6 cellular contexts compared by ENCODE assay signal in genomic region chr2:7967707-7968106, GRCh38.
"Had no signal": no experiment of that assay in that cellular context is flagged by ENCODE, and none has a peak within 500 bp of the region (broad histone marks: within the 10 kb centered on the region; RNA-seq: fewer than 3 reads in every experiment).

No MANE protein-coding gene starts in this region.

- H3K27ac Mint-ChIP-seq: IgD-negative memory B cell had no signal

- H3K9me3 Mint-ChIP-seq: IgD-negative memory B cell had no signal

- H3K27ac ChIP-seq: HL-60 had no signal

- H3K4me3 Mint-ChIP-seq: IgD-negative memory B cell had no signal

- ATAC-seq: HepG2, K562 had no signal

- DNase-seq: IMR-90, KBM-7 had no signal

- H3K4me3 ChIP-seq: K562 had no signal

- H3K4me1 Mint-ChIP-seq: IgD-negative memory B cell had no signal
